Comparison of ENCODE assay signal across 13 cellular contexts in genomic region chr11:66291303-66291705, GRCh38. TPM values are rescaled to one million over a fixed set of nuclear protein-coding genes. Genes with fewer than 3 reads are reported as not detected.
DNase-seq lines count a peak whose midpoint lies in the region; ATAC-seq and TF ChIP-seq lines count a peak whose summit lies in the region.
"Had no signal": no experiment of that assay in that cellular context is flagged by ENCODE, and none has a peak within 500 bp of the region (broad histone marks: within the 10 kb centered on the region; RNA-seq: fewer than 3 reads in every experiment).

No MANE protein-coding gene starts in this region.

- H3K4me1 ChIP-seq in right cardiac atrium (ENCODE audit: control insufficient read depth, insufficient read depth, low read length) (peaks cover 10% of the 10 kb centered on the region), mammary epithelial cell (ENCODE audit: insufficient read depth, low read length) (peaks cover 19% of the 10 kb centered on the region)

- in situ Hi-C loops in mammary epithelial cell (cut with MboI; ENCODE audit: low sequenced_read_pairs in 2 of 2): no loop called here

- H3K9me3 ChIP-seq in right cardiac atrium (ENCODE audit: control insufficient read depth, low read length) (no peaks in the 10 kb centered on the region), mammary epithelial cell (replicated peaks; ENCODE audit: insufficient read depth, low read length) (no peaks in the 10 kb centered on the region)
- H3K9me3 ChIP-seq: esophagus squamous epithelium had no signal

- no peak overlapping the region for H3K27ac ChIP-seq in right cardiac atrium (ENCODE audit: low read length)
- no peak overlapping the region for H3K27ac ChIP-seq in mammary epithelial cell (ENCODE audit: insufficient read depth, low read depth, low read length)
- H3K27ac ChIP-seq: esophagus squamous epithelium had no signal

- BruUV-seq in mammary epithelial cell (replicated peaks; lab: Mats Ljungman, UMichigan): no TSS peak

- POLR2A ChIA-PET in naive thymus-derived CD8-positive, alpha-beta T cell (lab: Charles Lee): interaction anchor here (0.6 to 1.3 kb wide), 4 partner anchors 9 to 302 kb away, joined by 3 to 6 read pairs (median 4); no protein-coding TSS in a partner anchor

- peaks cover 0 to 3% (median 0%) of the 10 kb centered on the region in 3 donors for H3K36me3 Mint-ChIP-seq in naive thymus-derived CD8-positive, alpha-beta T cell
- H3K36me3 Mint-ChIP-seq in T-helper 2 cell treated with Interferon-gamma antibody and Interleukin-4, amounts not matched to agents 5 μg/mL and 100 μg/mL, for 36 hours (ENCODE audit: low read depth): peaks cover 3% of the 10 kb centered on the region

- H3K9me3 Mint-ChIP-seq in naive thymus-derived CD8-positive, alpha-beta T cell: no peaks in the 10 kb centered on the region
- no peaks in the 10 kb centered on the region for H3K9me3 Mint-ChIP-seq in T-helper 2 cell treated with Interferon-gamma antibody and Interleukin-4, amounts not matched to agents 5 μg/mL and 100 μg/mL, for 36 hours

- H3K79me2 ChIP-seq in mammary epithelial cell (ENCODE audit: insufficient read depth, low read length): peaks cover 22% of the 10 kb centered on the region

- WGBS in right cardiac atrium: 17% methylated on average over 16 of the region's 16 CpGs
- 26% methylated on average over 16 of the region's 16 CpGs for WGBS in mammary epithelial cell (ENCODE audit: low coverage, missing lambda C conversion rate)

- H2AFZ ChIP-seq in mammary epithelial cell (ENCODE audit: low read depth, low read length): no peak overlapping the region

- ATAC-seq in right cardiac atrium (no peak), Right ventricle myocardium inferior (no peak)
- no peak for ATAC-seq in naive thymus-derived CD8-positive, alpha-beta T cell
- ATAC-seq: left ventricle myocardium superior had no signal

- peaks cover 19 to 45% (median 42%) of the 10 kb centered on the region in 4 donors for H3K4me1 Mint-ChIP-seq in naive thymus-derived CD8-positive, alpha-beta T cell
- peaks cover 16% of the 10 kb centered on the region for H3K4me1 Mint-ChIP-seq in T-helper 2 cell treated with Interferon-gamma antibody and Interleukin-4, amounts not matched to agents 5 μg/mL and 100 μg/mL, for 36 hours (ENCODE audit: low read depth)

- dilution Hi-C loops in mammary epithelial cell (cut with HindIII; ENCODE audit: low sequenced_read_pairs): no loop called here

- H3K9ac ChIP-seq in mammary epithelial cell (ENCODE audit: insufficient read depth, low read length): no peak overlapping the region

- H3K27me3 Mint-ChIP-seq in naive thymus-derived CD8-positive, alpha-beta T cell: peaks cover 2 to 23% (median 13%) of the 10 kb centered on the region in 5 donors
- peaks cover 36% of the 10 kb centered on the region for H3K27me3 Mint-ChIP-seq in T-helper 2 cell treated with Interferon-gamma antibody and Interleukin-4, amounts not matched to agents 5 μg/mL and 100 μg/mL, for 36 hours (ENCODE audit: low read depth)

- H3K4me2 ChIP-seq in mammary epithelial cell (ENCODE audit: insufficient read depth, low read depth, low read length): peak overlapping the region; percentile 80

- H3K4me3 ChIP-seq in right cardiac atrium (ENCODE audit: low read length) (peak overlapping the region; percentile 41), mammary epithelial cell (replicated peaks in 1 of 3; ENCODE audit: insufficient read depth in 1 of 3, low read depth in 2 of 3, low read length in 3 of 3) (no peak overlapping the region)

- no peaks in the 10 kb centered on the region for H4K20me1 ChIP-seq in mammary epithelial cell (ENCODE audit: insufficient read depth, low read length)

- no peak for TF ChIP-seq CTCF in mammary epithelial cell (conservative IDR thresholded peaks at IDR 0.05 in 1 of 2, IDR thresholded peaks at IDR 0.05 in 1 of 2; ENCODE audit: extremely low read depth in 1 of 2, insufficient read depth in 1 of 2, low read depth in 1 of 2, low read length in 2 of 2)

- CTCF ChIA-PET in mammary epithelial cell (lab: Charles Lee; ENCODE audit: low non-redundant PET): no interaction called here

- H3K27me3 ChIP-seq in right cardiac atrium (ENCODE audit: control insufficient read depth, insufficient read depth) (no peaks in the 10 kb centered on the region), mammary epithelial cell (ENCODE audit: insufficient read depth, low read length) (peaks cover 6% of the 10 kb centered on the region)

- peak overlapping the region in 8 of 10 donors; percentile 22 to 95 (median 88) for H3K4me3 Mint-ChIP-seq in naive thymus-derived CD8-positive, alpha-beta T cell
- H3K4me3 Mint-ChIP-seq in T-helper 2 cell treated with Interferon-gamma antibody and Interleukin-4, amounts not matched to agents 5 μg/mL and 100 μg/mL, for 36 hours: no peak overlapping the region

- no peak for DNase-seq in right cardiac atrium
- no peak for DNase-seq in Right ventricle myocardium inferior (ENCODE audit: missing footprints)
- DNase-seq in mammary epithelial cell: no peak
- DNase-seq in naive thymus-derived CD8-positive, alpha-beta T cell: no peak
- no peak for DNase-seq in T-helper 2 cell treated with Interferon-gamma antibody and Interleukin-4, amounts not matched to agents 5 μg/mL and 100 μg/mL, for 36 hours (ENCODE audit: low spot score)
- DNase-seq in AG20443 (ENCODE audit: low spot score): no peak
- DNase-seq in NCI-H446 (lab: John Stamatoyannopoulos, UW): no peak
- no peak for DNase-seq in T1000 (lab: John Stamatoyannopoulos, UW)
- DNase-seq: activated CD8-positive, alpha-beta memory T cell treated with anti-CD3 and anti-CD28 coated beads for 24 hours; esophagus squamous epithelium; KG1; left ventricle myocardium superior; Right ventricle myocardium superior had no signal

- intact Hi-C loops in right cardiac atrium (cut with DNase I): no loop called here
- intact Hi-C loops in Right ventricle myocardium inferior (cut with DNase I): no loop called here
- intact Hi-C loops in mammary epithelial cell (cut with micrococcal nuclease): no loop called here

- peak overlapping the region in 1 of 10 donors; percentile 59 for H3K27ac Mint-ChIP-seq in naive thymus-derived CD8-positive, alpha-beta T cell
- no peak overlapping the region for H3K27ac Mint-ChIP-seq in T-helper 2 cell treated with Interferon-gamma antibody and Interleukin-4, amounts not matched to agents 5 μg/mL and 100 μg/mL, for 36 hours

- H3K36me3 ChIP-seq in mammary epithelial cell (ENCODE audit: insufficient read depth, low read length): no peaks in the 10 kb centered on the region

RNA-seq across cellular contexts. Expression of gene TMEM151A, which starts 0.4 kb away (rescaled TPM):
- under 1 TPM; 0.20 to 0.31 (median 0.26) TPM for total RNA-seq in right cardiac atrium
- 0.45 TPM for polyA plus RNA-seq in right cardiac atrium
- total RNA-seq in Right ventricle myocardium inferior: 0.14 TPM
- total RNA-seq in mammary epithelial cell: under 1 TPM; 0.17 to 0.26 TPM
- 0.06 TPM for polyA plus RNA-seq in mammary epithelial cell
- not detected for polyA minus RNA-seq in mammary epithelial cell
- total RNA-seq in naive thymus-derived CD8-positive, alpha-beta T cell: under 1 TPM in 1 of 2 experiments, not detected in 1; 0.13 TPM
- not detected for polyA plus RNA-seq in naive thymus-derived CD8-positive, alpha-beta T cell
- total RNA-seq: esophagus squamous epithelium, Right ventricle myocardium superior had no signal

RNA-seq across cellular contexts. Expression of gene YIF1A, which starts 2.4 kb away (rescaled TPM):
- 10 to 100 TPM; 48.0 to 65.3 (median 50.5) TPM for total RNA-seq in right cardiac atrium
- polyA plus RNA-seq in right cardiac atrium: 56.1 TPM
- 48.7 TPM for total RNA-seq in Right ventricle myocardium inferior
- total RNA-seq in mammary epithelial cell: 100 to 1,000 TPM; 103 to 125 TPM
- polyA plus RNA-seq in mammary epithelial cell: 176 TPM
- 193 TPM for polyA minus RNA-seq in mammary epithelial cell
- 10 to 100 TPM; 26.9 to 36.8 TPM for total RNA-seq in naive thymus-derived CD8-positive, alpha-beta T cell
- 10 to 100 TPM; 49.1 to 59.9 (median 53.9) TPM for polyA plus RNA-seq in naive thymus-derived CD8-positive, alpha-beta T cell

RNA-seq across cellular contexts. Expression of gene CNIH2, which starts 13.3 kb away (rescaled TPM):
- total RNA-seq in right cardiac atrium (under 1 TPM in 2 of 4 donors, not detected in 2; 0.25 to 0.47 TPM), Right ventricle myocardium inferior (not detected), mammary epithelial cell (1 to 10 TPM in 1 of 2 donors, under 1 TPM in 1; 0.33 to 1.4 TPM)
- polyA plus RNA-seq in right cardiac atrium (0.23 TPM), mammary epithelial cell (0.62 TPM)
- not detected for polyA minus RNA-seq in mammary epithelial cell
- total RNA-seq in naive thymus-derived CD8-positive, alpha-beta T cell: 1 to 10 TPM; 1.1 to 2.8 TPM
- not detected for polyA plus RNA-seq in naive thymus-derived CD8-positive, alpha-beta T cell
- total RNA-seq: left ventricle myocardium superior, Right ventricle myocardium superior had no signal

RNA-seq across cellular contexts. Expression of gene RAB1B, which starts 22.9 kb away (rescaled TPM):
- 100 to 1,000 TPM; 114 to 129 (median 125) TPM for total RNA-seq in right cardiac atrium
- 170 TPM for polyA plus RNA-seq in right cardiac atrium
- total RNA-seq in Right ventricle myocardium inferior: 125 TPM
- 100 to 1,000 TPM in 1 of 2 donors, 10 to 100 TPM in 1; 79.5 to 169 TPM for total RNA-seq in mammary epithelial cell
- polyA plus RNA-seq in mammary epithelial cell: 227 TPM
- 195 TPM for polyA minus RNA-seq in mammary epithelial cell
- total RNA-seq in naive thymus-derived CD8-positive, alpha-beta T cell: 10 to 100 TPM; 68.4 to 69.2 TPM
- 10 to 100 TPM; 13.1 to 16.1 (median 14.0) TPM for polyA plus RNA-seq in naive thymus-derived CD8-positive, alpha-beta T cell

RNA-seq across cellular contexts. Expression of gene CD248, which starts 25.5 kb away (rescaled TPM):
- total RNA-seq in right cardiac atrium (10 to 100 TPM; 10.5 to 22.9 (median 21.9) TPM), Right ventricle myocardium inferior (26.7 TPM), mammary epithelial cell (under 1 TPM in 1 of 2 donors, not detected in 1; 0.67 TPM)
- polyA plus RNA-seq in right cardiac atrium (12.0 TPM), mammary epithelial cell (not detected)
- polyA minus RNA-seq in mammary epithelial cell: not detected
- total RNA-seq in naive thymus-derived CD8-positive, alpha-beta T cell: 10 to 100 TPM; 37.0 to 41.3 TPM
- polyA plus RNA-seq in naive thymus-derived CD8-positive, alpha-beta T cell: 100 to 1,000 TPM in 2 of 3 donors, 10 to 100 TPM in 1; 43.8 to 128 (median 114) TPM
